Comparison of ENCODE assay signal across 26 cellular contexts in genomic region chr2:156423674-156424282, GRCh38. TPM values are rescaled to one million over a fixed set of nuclear protein-coding genes. Genes with fewer than 3 reads are reported as not detected.
DNase-seq lines count a peak whose midpoint lies in the region; ATAC-seq, FAIRE-seq and TF ChIP-seq lines count a peak whose summit lies in the region.
"Had no signal": no experiment of that assay in that cellular context is flagged by ENCODE, and none has a peak within 500 bp of the region (broad histone marks: within the 10 kb centered on the region; RNA-seq: fewer than 3 reads in every experiment).

No MANE protein-coding gene starts in this region.

- H4K20me1 ChIP-seq in PC-9 (ENCODE audit: insufficient read depth) = no peaks in the 10 kb centered on the region

- CTCF ChIA-PET in PC-9 (lab: Charles Lee) = no interaction called here

- H3F3A ChIP-seq in PC-9 (ENCODE audit: insufficient read depth, low read depth) = no peaks in the 10 kb centered on the region

- no peaks in the 10 kb centered on the region for H3K4me1 ChIP-seq in PC-9 (replicated peaks; ENCODE audit: insufficient read depth)
- H3K4me1 ChIP-seq: heart right ventricle, SJCRH30 had no signal

- H3K9me2 ChIP-seq in PC-9 (ENCODE audit: insufficient read depth) = no peaks in the 10 kb centered on the region

- intact Hi-C loops in PC-9 (cut with micrococcal nuclease; ENCODE audit: unreplicated experiment) = no loop called here

- no peak for TF ChIP-seq CTCF in PC-9 (conservative IDR thresholded peaks at IDR 0.05)

- peak; percentile 99 for FAIRE-seq in islet of Langerhans (lab: Jason Lieb, UNC)
- FAIRE-seq: A204.1, frontal cortex had no signal

- H3K79me2 ChIP-seq in PC-9 (ENCODE audit: low read depth) = no peaks in the 10 kb centered on the region

- no peak overlapping the region for H3K4me2 ChIP-seq in PC-9

- DNase-seq in NCI-H510A treated with DMSO at 0.1 percent for 48 hours (lab: John Stamatoyannopoulos, UW) (peak; percentile 56), NCI-H510A (lab: John Stamatoyannopoulos, UW) (no peak), NCI-H774 (lab: John Stamatoyannopoulos, UW) (peak; percentile 35), DMS79 (lab: John Stamatoyannopoulos, UW) (no peak), PC-9 (no peak), NCI-H1930 (lab: John Stamatoyannopoulos, UW) (no peak)
- DNase-seq: activated CD4-positive, alpha-beta T cell treated with anti-CD3 and anti-CD28 coated beads for 4 hours; activated naive CD4-positive, alpha-beta T cell treated with anti-CD3 and anti-CD28 coated beads, Interleukin-2, amount 50 U/mL, for 16 hours; dorsolateral prefrontal cortex; heart right ventricle; KBM-7; mucosa of descending colon; NCI-H2171 treated with DMSO at 0.1 percent for 48 hours; NCI-H526; SJCRH30; stimulated activated naive B cell treated with anti-CD40 and anti-IgM and Interleukin-4, amounts not matched to agents 10 μg/mL and 1 μg/mL and 100 μg/mL, for 72 hours; substantia nigra; T1000; upper lobe of left lung had no signal

- ATAC-seq in GM18870 (IDR thresholded peaks at IDR 0.05; ENCODE audit: unreplicated experiment) = no peak
- ATAC-seq: heart right ventricle; mucosa of descending colon; natural killer cell treated with Interleukin-12 subunit alpha and Interleukin-12 subunit beta and Interleukin-15 and Interleukin-18, amount 100 ng/mL, for 72 hours; stimulated activated naive B cell treated with anti-CD40 and anti-IgM and Interleukin-4, amounts not matched to agents 10 μg/mL and 1 μg/mL and 100 μg/mL, for 72 hours had no signal

- no peaks in the 10 kb centered on the region for H3K27me3 ChIP-seq in PC-9 (ENCODE audit: insufficient read depth, low read depth)
- H3K27me3 ChIP-seq: dorsolateral prefrontal cortex, heart right ventricle, SJCRH30, upper lobe of left lung had no signal

- no peaks in the 10 kb centered on the region for H3K9me3 ChIP-seq in PC-9 (ENCODE audit: insufficient read depth, low read depth)
- H3K9me3 ChIP-seq: heart right ventricle, mucosa of descending colon, SJCRH30, upper lobe of left lung had no signal

- POLR2A ChIA-PET in PC-9 (lab: Charles Lee; ENCODE audit: unreplicated experiment) = no interaction called here

- no peak overlapping the region for H2AFZ ChIP-seq in PC-9
- H2AFZ ChIP-seq: GM23248 had no signal

- no peak overlapping the region for H3K27ac ChIP-seq in PC-9
- H3K27ac ChIP-seq: dorsolateral prefrontal cortex, GM23248, heart right ventricle, SJCRH30, upper lobe of left lung, VCaP had no signal

- no TSS peak for BruUV-seq in PC-9 (replicated peaks; lab: Mats Ljungman, UMichigan)

- H3K4me3 ChIP-seq in PC-9 = no peak overlapping the region
- H3K4me3 ChIP-seq: dorsolateral prefrontal cortex, GM23248, heart right ventricle, mucosa of descending colon, SJCRH30, upper lobe of left lung had no signal

- no peaks in the 10 kb centered on the region for H3K36me3 ChIP-seq in PC-9 (ENCODE audit: low read depth)
- H3K36me3 ChIP-seq: heart right ventricle, SJCRH30, upper lobe of left lung had no signal

RNA-seq across cellular contexts. Expression of gene GPD2, which starts 12.4 kb away (rescaled TPM):
- total RNA-seq in PC-9 (2021) = 47.1 and 67.8 TPM in 2 replicates

Comparison
In these comparisons a context has a peak if more than half of its experiments do, and no peak if none do; other contexts are left out.
1. DNase-seq: peak in NCI-H510A treated with DMSO at 0.1 percent for 48 hours (single experiment) and NCI-H774 (single experiment); none in NCI-H510A (single experiment), DMS79 (single experiment), PC-9 (0 of 2) and NCI-H1930 (0 of 2).